Comparison of ENCODE assay signal across 8 cellular contexts in the genomic region with DNA sequence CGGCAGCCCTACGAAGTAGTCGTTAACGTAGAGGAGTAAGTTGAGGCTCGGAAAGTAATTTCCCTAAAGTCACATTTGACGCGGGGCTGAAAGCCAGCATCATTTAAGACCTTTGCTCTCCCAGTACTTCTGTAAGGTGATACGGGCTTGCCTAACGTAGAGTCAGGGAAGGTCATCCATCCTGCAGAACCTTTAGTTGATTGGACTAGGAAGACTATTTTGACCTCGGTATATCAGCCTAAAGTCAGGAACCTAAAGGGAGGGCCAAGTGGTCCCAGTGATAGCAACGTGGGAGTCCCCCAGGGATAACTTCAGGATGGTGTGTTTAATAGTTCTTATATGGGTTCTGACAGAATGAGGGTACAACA. TPM values are rescaled to one million over a fixed set of nuclear protein-coding genes. Genes with fewer than 3 reads are reported as not detected.
A peak's percentile ranks its signal among the peaks of the same experiment; 100 is the strongest.
DNase-seq lines count a peak whose midpoint lies in the region; ATAC-seq and TF ChIP-seq lines count a peak whose summit lies in the region.

No MANE protein-coding gene starts in this region.

- intact Hi-C loops in upper lobe of right lung (cut with DNase I) = no loop called here

- peaks cover 32% of the 10 kb centered on the region for H3K4me1 Mint-ChIP-seq in activated naive CD4-positive, alpha-beta T cell treated with anti-CD3 and anti-CD28 coated beads, Interleukin-2, amount 50 U/mL, for 24 hours
- peaks cover 11% of the 10 kb centered on the region for H3K4me1 Mint-ChIP-seq in memory B cell

- peak overlapping the region; percentile 52 for H3K27ac ChIP-seq in brain microvascular endothelial cell
- H3K27ac ChIP-seq in upper lobe of right lung = peak overlapping the region; percentile 88

- peak overlapping the region; percentile 99 for H3K27ac Mint-ChIP-seq in activated naive CD4-positive, alpha-beta T cell treated with anti-CD3 and anti-CD28 coated beads, Interleukin-2, amount 50 U/mL, for 24 hours
- peak overlapping the region; percentile 97 for H3K27ac Mint-ChIP-seq in memory B cell

- H3K36me3 Mint-ChIP-seq in activated naive CD4-positive, alpha-beta T cell treated with anti-CD3 and anti-CD28 coated beads, Interleukin-2, amount 50 U/mL, for 24 hours = peaks cover 2% of the 10 kb centered on the region
- peaks cover 12% of the 10 kb centered on the region for H3K36me3 Mint-ChIP-seq in memory B cell

- in situ Hi-C loops in brain microvascular endothelial cell (cut with HindIII; ENCODE audit: low pct_ligation_motif_present, low sequenced_read_pairs) = no loop called here

- H3K36me3 ChIP-seq in brain microvascular endothelial cell (replicated peaks) (peaks cover 31% of the 10 kb centered on the region), upper lobe of right lung (peaks cover 39% of the 10 kb centered on the region)

- ATAC-seq in memory B cell (ENCODE audit: low read depth) (no peak), upper lobe of right lung (no peak), GM18909 (IDR thresholded peaks at IDR 0.05; ENCODE audit: poor library complexity, unreplicated experiment) (no peak), GM18519 (IDR thresholded peaks at IDR 0.05; ENCODE audit: low FRiP score, unreplicated experiment) (no peak)

- H3K9me3 Mint-ChIP-seq in activated naive CD4-positive, alpha-beta T cell treated with anti-CD3 and anti-CD28 coated beads, Interleukin-2, amount 50 U/mL, for 24 hours = no peaks in the 10 kb centered on the region
- no peaks in the 10 kb centered on the region for H3K9me3 Mint-ChIP-seq in memory B cell

- peak overlapping the region; percentile 99 for H3K4me3 Mint-ChIP-seq in activated naive CD4-positive, alpha-beta T cell treated with anti-CD3 and anti-CD28 coated beads, Interleukin-2, amount 50 U/mL, for 24 hours
- peak overlapping the region; percentile 98 for H3K4me3 Mint-ChIP-seq in memory B cell

- H3K27me3 Mint-ChIP-seq in activated naive CD4-positive, alpha-beta T cell treated with anti-CD3 and anti-CD28 coated beads, Interleukin-2, amount 50 U/mL, for 24 hours = no peaks in the 10 kb centered on the region
- H3K27me3 Mint-ChIP-seq in memory B cell = peaks cover 2% of the 10 kb centered on the region

- no peak for TF ChIP-seq CTCF in brain microvascular endothelial cell (IDR thresholded peaks at IDR 0.05; ENCODE audit: low read depth, low read length, missing control alignments)
- TF ChIP-seq CTCF in upper lobe of right lung (IDR thresholded peaks at IDR 0.05) = no peak

- no peaks in the 10 kb centered on the region for H3K27me3 ChIP-seq in brain microvascular endothelial cell (replicated peaks)
- H3K27me3 ChIP-seq in upper lobe of right lung = no peaks in the 10 kb centered on the region

- no peaks in the 10 kb centered on the region for H3K9me3 ChIP-seq in upper lobe of right lung

- DNase-seq in activated naive CD4-positive, alpha-beta T cell treated with anti-CD3 and anti-CD28 coated beads, Interleukin-2, amount 50 U/mL, for 16 hours = no peak
- DNase-seq in brain microvascular endothelial cell (no peak), memory B cell (ENCODE audit: low spot score in 2 of 2) (no peak), upper lobe of right lung (no peak), foreskin melanocyte (no peak)

- H3K4me1 ChIP-seq in upper lobe of right lung = peaks cover 16% of the 10 kb centered on the region

- H3K4me3 ChIP-seq in brain microvascular endothelial cell (ENCODE audit: low read depth, low read length) (peak overlapping the region; percentile 99), upper lobe of right lung (peak overlapping the region; percentile 97)

RNA-seq across cellular contexts. Expression of a gene that starts 0.7 kb away (rescaled TPM):
- total RNA-seq in upper lobe of right lung = 52.2 TPM

RNA-seq across cellular contexts. Expression of a gene that starts 29.7 kb away (rescaled TPM):
- total RNA-seq in upper lobe of right lung = 12.3 TPM
